In the genomic region with DNA sequence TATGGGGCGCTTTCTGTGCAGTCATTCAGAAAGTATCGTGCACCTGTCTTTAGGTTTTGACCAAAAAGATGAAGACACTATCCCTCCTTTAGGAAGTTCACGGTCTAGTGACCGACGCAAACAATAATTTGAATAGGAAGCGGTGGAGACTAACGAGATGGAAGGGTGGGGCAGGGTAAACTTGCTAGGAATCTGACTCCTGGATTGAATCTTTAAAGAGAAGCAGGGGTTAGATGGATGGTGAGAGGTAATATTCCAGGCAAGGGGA, we compare ENCODE assay signal across 8 cellular contexts. TPM values are rescaled to one million over a fixed set of nuclear protein-coding genes. Genes with fewer than 3 reads are reported as not detected.
DNase-seq lines count a peak whose midpoint lies in the region; ATAC-seq and TF ChIP-seq lines count a peak whose summit lies in the region.

No MANE protein-coding gene starts in this region.

- no peaks in the 10 kb centered on the region for H3K9me3 ChIP-seq in skeletal muscle tissue (ENCODE audit: control insufficient read depth in 3 of 3, low read length in 3 of 3)

- peaks cover 36% of the 10 kb centered on the region for H3K4me1 ChIP-seq in ACC112 (ENCODE audit: control insufficient read depth, insufficient read depth, low read length, unreplicated experiment)
- H3K4me1 ChIP-seq in skeletal muscle tissue (ENCODE audit: control insufficient read depth in 3 of 3, insufficient read depth in 3 of 3, low read length in 3 of 3) = peaks cover 8 to 19% (median 11%) of the 10 kb centered on the region in 3 donors

- H3K27me3 ChIP-seq in ACC112 (ENCODE audit: insufficient read depth, low read length) (no peaks in the 10 kb centered on the region), skeletal muscle tissue (ENCODE audit: control insufficient read depth in 3 of 3, insufficient read depth in 3 of 3, low read length in 3 of 3) (no peaks in the 10 kb centered on the region)

- ATAC-seq in GM21619 (IDR thresholded peaks at IDR 0.05; ENCODE audit: unreplicated experiment) (peak; percentile 6), GM21447 (IDR thresholded peaks at IDR 0.05; ENCODE audit: unreplicated experiment) (no peak)

- H2AFZ ChIP-seq in ACC112 (ENCODE audit: low read length, unreplicated experiment) = peak overlapping the region; percentile 60

- H3K4me3 ChIP-seq in ACC112 (ENCODE audit: low read depth, low read length) = peak overlapping the region; percentile 99
- peak overlapping the region; percentile 95 for H3K4me3 ChIP-seq in fibroblast of pulmonary artery (replicated peaks; ENCODE audit: low read depth, low read length)
- H3K4me3 ChIP-seq in skeletal muscle tissue (ENCODE audit: low read length in 3 of 3) = peak overlapping the region; percentile 73 to 77 (median 73)

- H3K9ac ChIP-seq in skeletal muscle tissue (ENCODE audit: low read depth in 1 of 3, low read length in 3 of 3) = peak overlapping the region; percentile 24 to 76 (median 74)

- TF ChIP-seq CTCF in fibroblast of pulmonary artery (IDR thresholded peaks at IDR 0.05; ENCODE audit: low read length, missing control alignments) = no peak

- H3K36me3 ChIP-seq in ACC112 (ENCODE audit: insufficient read depth, low read length) (no peaks in the 10 kb centered on the region), skeletal muscle tissue (ENCODE audit: control insufficient read depth in 3 of 3, insufficient read depth in 3 of 3, low read length in 3 of 3) (no peaks in the 10 kb centered on the region)

- H3K27ac ChIP-seq in ACC112 (ENCODE audit: low read depth, low read length) (peak overlapping the region; percentile 59), skeletal muscle tissue (ENCODE audit: low read depth, low read length) (peak overlapping the region; percentile 99)

- DNase-seq in RPMI8226 (peak; percentile 10), fibroblast of pulmonary artery (ENCODE audit: low read depth) (no peak), midbrain (lab: John Stamatoyannopoulos, UW) (no peak), mucosa of gallbladder (ENCODE audit: low spot score) (no peak)

- peaks cover 43% of the 10 kb centered on the region for H3K79me2 ChIP-seq in ACC112 (ENCODE audit: control insufficient read depth, insufficient read depth, low read length, unreplicated experiment)

RNA-seq across cellular contexts. Expression of a gene that starts 0.6 kb away (rescaled TPM):
- total RNA-seq in skeletal muscle tissue (23.5 TPM), mucosa of gallbladder (64.9 TPM)

RNA-seq across cellular contexts. Expression of a gene that starts 12.1 kb away (rescaled TPM):
- total RNA-seq in skeletal muscle tissue (67.3 TPM), mucosa of gallbladder (20.4 TPM)
